8 cellular contexts compared by ENCODE assay signal in the genomic region with DNA sequence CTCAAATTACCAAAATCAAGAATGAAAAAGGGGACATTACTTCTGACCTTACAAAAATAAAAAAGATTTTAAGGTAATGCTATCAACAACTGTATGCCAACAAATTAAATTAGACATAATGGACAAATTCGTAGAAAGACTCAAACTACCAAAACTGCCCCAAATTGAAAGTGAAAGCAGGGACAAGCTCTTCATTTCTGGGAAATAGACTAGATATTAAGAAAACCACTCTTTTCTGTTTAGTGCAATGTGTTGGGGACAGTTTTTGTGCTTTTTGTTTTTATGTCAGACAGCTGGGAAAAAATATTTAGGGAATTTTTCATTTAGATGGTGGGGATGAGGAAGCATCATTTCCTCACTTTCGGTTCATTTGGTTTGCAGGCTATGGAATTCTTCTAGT. TPM values are rescaled to one million over a fixed set of nuclear protein-coding genes. Genes with fewer than 3 reads are reported as not detected.
A peak's percentile ranks its signal among the peaks of the same experiment; 100 is the strongest.
DNase-seq lines count a peak whose midpoint lies in the region; ATAC-seq, FAIRE-seq and TF ChIP-seq lines count a peak whose summit lies in the region.

No MANE protein-coding gene starts in this region.

- no peak for TF ChIP-seq POLR2A in H54 (IDR thresholded peaks at IDR 0.05; ENCODE audit: low read depth, low read length)

- no peak overlapping the region for H2BK120ac ChIP-seq in mesenchymal stem cell (ENCODE audit: low read depth, low read length)

- ATAC-seq in left cardiac atrium (no peak), upper lobe of right lung (no peak)

- no peak overlapping the region for H2AFZ ChIP-seq in mesenchymal stem cell (ENCODE audit: low read depth, low read length)

- H4K8ac ChIP-seq in mesenchymal stem cell (ENCODE audit: low read length): no peak overlapping the region

- H3K18ac ChIP-seq in mesenchymal stem cell (ENCODE audit: low read depth in 1 of 2, low read length in 2 of 2): no peak overlapping the region

- no peak overlapping the region for H3K23ac ChIP-seq in mesenchymal stem cell (ENCODE audit: low read length in 2 of 2)

- H3K4ac ChIP-seq in mesenchymal stem cell (ENCODE audit: low read depth in 1 of 2, low read length in 2 of 2): no peak overlapping the region

- H3K4me1 ChIP-seq in right atrium auricular region: no peaks in the 10 kb centered on the region
- H3K4me1 ChIP-seq in adipocyte (ENCODE audit: control insufficient read depth, insufficient read depth, low read length): peaks cover 5% of the 10 kb centered on the region
- H3K4me1 ChIP-seq in mesenchymal stem cell (ENCODE audit: control insufficient read depth, insufficient read depth, low read depth, low read length): no peaks in the 10 kb centered on the region
- peaks cover 9% of the 10 kb centered on the region for H3K4me1 ChIP-seq in upper lobe of right lung

- H3K14ac ChIP-seq in mesenchymal stem cell (ENCODE audit: low read length in 2 of 2): no peak overlapping the region

- H3K27ac ChIP-seq in right atrium auricular region (peak overlapping the region; percentile 31 to 40), mesenchymal stem cell (ENCODE audit: low read length, poor library complexity, severe bottlenecking) (no peak overlapping the region), upper lobe of right lung (no peak overlapping the region)

- FAIRE-seq in H54 (lab: Jason Lieb, UNC): no peak

- H3K36me3 ChIP-seq in right atrium auricular region (no peaks in the 10 kb centered on the region), adipocyte (ENCODE audit: control insufficient read depth, insufficient read depth, low read length, severe bottlenecking) (no peaks in the 10 kb centered on the region), mesenchymal stem cell (ENCODE audit: control insufficient read depth in 1 of 2, insufficient read depth in 2 of 2, low read depth in 1 of 2, low read length in 2 of 2) (no peaks in the 10 kb centered on the region), upper lobe of right lung (no peaks in the 10 kb centered on the region), H7 (replicated peaks; ENCODE audit: control insufficient read depth, insufficient read depth, low read length) (no peaks in the 10 kb centered on the region)

- no peak overlapping the region for H2BK15ac ChIP-seq in mesenchymal stem cell (ENCODE audit: low read depth, poor library complexity, severe bottlenecking)

- peak overlapping the region; percentile 78 for H3K9ac ChIP-seq in adipocyte (ENCODE audit: low read length)
- peak overlapping the region; percentile 86 for H3K9ac ChIP-seq in mesenchymal stem cell (ENCODE audit: low read length)

- H4K91ac ChIP-seq in mesenchymal stem cell (ENCODE audit: low read length): no peak overlapping the region

- H3K4me2 ChIP-seq in mesenchymal stem cell (ENCODE audit: low read length, poor library complexity, severe bottlenecking): no peak overlapping the region

- H2BK12ac ChIP-seq in mesenchymal stem cell (ENCODE audit: low read length in 2 of 2): no peak overlapping the region

- H3K4me3 ChIP-seq in right atrium auricular region (peak overlapping the region; percentile 22 to 43), adipocyte (ENCODE audit: low read length) (peak overlapping the region; percentile 80), mesenchymal stem cell (ENCODE audit: insufficient read depth in 1 of 2, low read depth in 1 of 2, low read length in 2 of 2) (peak overlapping the region in 1 of 2 experiments; percentile 71), upper lobe of right lung (peak overlapping the region; percentile 28), H7 (ENCODE audit: insufficient read depth, low read depth, low read length) (no peak overlapping the region)

- no peaks in the 10 kb centered on the region for H3K79me1 ChIP-seq in mesenchymal stem cell (replicated peaks; ENCODE audit: low read length, poor library complexity, severe bottlenecking)

- H3K9me3 ChIP-seq in right atrium auricular region (peaks cover 0 to 4% of the 10 kb centered on the region in 2 donors), adipocyte (ENCODE audit: control insufficient read depth, low read length) (peaks cover 7% of the 10 kb centered on the region), mesenchymal stem cell (ENCODE audit: control insufficient read depth, low read length) (peaks cover 9% of the 10 kb centered on the region), upper lobe of right lung (no peaks in the 10 kb centered on the region)

- no peak for TF ChIP-seq CTCF in right atrium auricular region (IDR thresholded peaks at IDR 0.05)
- TF ChIP-seq CTCF in upper lobe of right lung (IDR thresholded peaks at IDR 0.05): no peak

- intact Hi-C loops in left cardiac atrium (cut with DNase I) (no loop called here), upper lobe of right lung (cut with DNase I) (no loop called here)

- H2AK5ac ChIP-seq in mesenchymal stem cell (ENCODE audit: low read length, severe bottlenecking): no peak overlapping the region

- no peak for DNase-seq in right atrium auricular region (ENCODE audit: low spot score)
- no peak for DNase-seq in left cardiac atrium
- DNase-seq in adipocyte (ENCODE audit: low read depth): peak; percentile 34
- DNase-seq in mesenchymal stem cell: peak; percentile 22
- DNase-seq in upper lobe of right lung: no peak
- no peak for DNase-seq in H7
- DNase-seq in SIG-M5 (lab: John Stamatoyannopoulos, UW): no peak
- DNase-seq in H54 (ENCODE audit: insufficient read length, low spot score): no peak

- WGBS in mesenchymal stem cell: no CpG with 5 or more reads among the region's 2 CpGs

- no peak overlapping the region for H2BK5ac ChIP-seq in mesenchymal stem cell (ENCODE audit: low read depth, low read length, poor library complexity, severe bottlenecking)

- H3K27me3 ChIP-seq in right atrium auricular region: no peaks in the 10 kb centered on the region
- no peaks in the 10 kb centered on the region for H3K27me3 ChIP-seq in adipocyte (replicated peaks; ENCODE audit: control insufficient read depth, insufficient read depth, low read length)
- H3K27me3 ChIP-seq in mesenchymal stem cell (ENCODE audit: control insufficient read depth in 1 of 2, insufficient read depth in 1 of 2, low read length in 2 of 2): no peaks in the 10 kb centered on the region
- H3K27me3 ChIP-seq in upper lobe of right lung: no peaks in the 10 kb centered on the region
- no peaks in the 10 kb centered on the region for H3K27me3 ChIP-seq in H7 (ENCODE audit: control insufficient read depth, insufficient read depth, low read length)

RNA-seq across cellular contexts. Expression of a gene that starts 4.9 kb away (rescaled TPM):
- total RNA-seq in right atrium auricular region (1 to 10 TPM; 4.3 to 5.7 TPM), left cardiac atrium (10 to 100 TPM; 11.1 to 14.3 TPM), upper lobe of right lung (42.2 TPM)
- polyA plus RNA-seq in mesenchymal stem cell (2013, experiment 1 of 2): 29.4 TPM
- 27.3 TPM for polyA plus RNA-seq in mesenchymal stem cell (2013, experiment 2 of 2)
- total RNA-seq in H7 (2014; rRNA removed; shearing (Covaris generic)): not detected in 2 replicates

RNA-seq across cellular contexts. Expression of a gene that starts 47.3 kb away (rescaled TPM):
- 10 to 100 TPM in 1 of 2 donors, 1 to 10 TPM in 1; 5.8 to 10.4 TPM for total RNA-seq in right atrium auricular region
- 10 to 100 TPM in 1 of 2 donors, 1 to 10 TPM in 1; 8.2 to 11.1 TPM for total RNA-seq in left cardiac atrium
- 5.6 TPM for polyA plus RNA-seq in mesenchymal stem cell (2013, experiment 1 of 2)
- 6.5 TPM for polyA plus RNA-seq in mesenchymal stem cell (2013, experiment 2 of 2)
- 46.6 TPM for total RNA-seq in upper lobe of right lung
- not detected in 2 replicates for total RNA-seq in H7 (2014; rRNA removed; shearing (Covaris generic))

RNA-seq across cellular contexts. Expression of a gene that starts 56.0 kb away (rescaled TPM):
- total RNA-seq in right atrium auricular region (10 to 100 TPM; 12.3 to 22.1 TPM), left cardiac atrium (10 to 100 TPM; 16.1 to 24.0 TPM), upper lobe of right lung (40.8 TPM)
- polyA plus RNA-seq in mesenchymal stem cell (2013, experiment 1 of 2): 29.7 TPM
- 29.3 TPM for polyA plus RNA-seq in mesenchymal stem cell (2013, experiment 2 of 2)
- total RNA-seq in H7 (2014; rRNA removed; shearing (Covaris generic)): 0.04 and 0.07 TPM in 2 replicates

Comparison
In these comparisons a context has a peak if more than half of its experiments do, and no peak if none do; other contexts are left out.
1. DNase-seq: peak in adipocyte (single experiment) and mesenchymal stem cell (single experiment); none in right atrium auricular region (single experiment), left cardiac atrium (single experiment), upper lobe of right lung (single experiment), H7 (single experiment), SIG-M5 (single experiment) and H54 (single experiment).
2. H3K27ac ChIP-seq: peak in right atrium auricular region (2 of 2); none in mesenchymal stem cell (single experiment) and upper lobe of right lung (single experiment).
3. RNA of a gene that starts 56.0 kb away (total RNA-seq): 40.8 TPM in upper lobe of right lung (single experiment), 16.1 to 24.0 TPM in left cardiac atrium and 12.3 to 22.1 TPM in right atrium auricular region; 0.04 to 0.07 TPM in H7; every median in the first group is over 10 times any median in the second.